ENCODE assay signal across 9 cellular contexts in genomic region chr12:26704684-26705475, GRCh38.
A peak's percentile ranks its signal among the peaks of the same experiment; 100 is the strongest.
DNase-seq lines count a peak whose midpoint lies in the region; ATAC-seq and TF ChIP-seq lines count a peak whose summit lies in the region.
"Had no signal": no experiment of that assay in that cellular context is flagged by ENCODE, and none has a peak within 500 bp of the region (broad histone marks: within the 10 kb centered on the region; RNA-seq: fewer than 3 reads in every experiment).

No MANE protein-coding gene starts in this region.

- H3K9me3 Mint-ChIP-seq in CD4-positive, alpha-beta T cell: no peaks in the 10 kb centered on the region

- H3K27me3 ChIP-seq in right atrium auricular region (no peaks in the 10 kb centered on the region), left lung (no peaks in the 10 kb centered on the region)
- H3K27me3 ChIP-seq in CD4-positive, alpha-beta T cell (ENCODE audit: control insufficient read depth, insufficient read depth, low read length): no peaks in the 10 kb centered on the region

- no peaks in the 10 kb centered on the region for H3K4me1 Mint-ChIP-seq in CD4-positive, alpha-beta T cell (ENCODE audit: low read depth)
- H3K4me1 Mint-ChIP-seq: activated naive CD8-positive, alpha-beta T cell treated with anti-CD3 and anti-CD28 coated beads for 36 hours had no signal

- H3K4me3 Mint-ChIP-seq in CD4-positive, alpha-beta T cell: no peak overlapping the region
- H3K4me3 Mint-ChIP-seq: activated naive CD8-positive, alpha-beta T cell treated with anti-CD3 and anti-CD28 coated beads for 36 hours had no signal

- intact Hi-C loops in Right ventricle myocardium inferior (cut with DNase I) (no loop called here), left lung (cut with DNase I) (no loop called here)
- intact Hi-C loops in CD4-positive, alpha-beta T cell (cut with DNase I, micrococcal nuclease): no loop called here

- no peak overlapping the region for H3K27ac Mint-ChIP-seq in CD4-positive, alpha-beta T cell
- H3K27ac Mint-ChIP-seq: activated naive CD8-positive, alpha-beta T cell treated with anti-CD3 and anti-CD28 coated beads for 36 hours had no signal

- DNase-seq in Right ventricle myocardium inferior (ENCODE audit: missing footprints) (no peak), right atrium auricular region (ENCODE audit: low spot score) (no peak), amniotic epithelial cell (ENCODE audit: low read depth) (peak; percentile 55), left lung (peak in 1 of 2 donors; percentile 44), activated gamma-delta T cell treated with Interleukin-2 at 50 U/mL for 16 hours (no peak)
- DNase-seq in activated CD4-positive, alpha-beta T cell treated with anti-CD3 and anti-CD28 coated beads for 4 hours: no peak
- no peak for DNase-seq in CD4-positive, alpha-beta T cell
- no peak for DNase-seq in activated effector memory CD4-positive, alpha-beta T cell treated with anti-CD3 and anti-CD28 coated beads, Interleukin-2, amount 50 U/mL, for 16 hours
- DNase-seq: activated naive CD8-positive, alpha-beta T cell treated with anti-CD3 and anti-CD28 coated beads for 36 hours had no signal

- no peaks in the 10 kb centered on the region for H3K27me3 Mint-ChIP-seq in CD4-positive, alpha-beta T cell
- H3K27me3 Mint-ChIP-seq: activated naive CD8-positive, alpha-beta T cell treated with anti-CD3 and anti-CD28 coated beads for 36 hours had no signal

- CTCF ChIA-PET in CD4-positive, alpha-beta T cell (lab: Charles Lee): no interaction called here

- no peaks in the 10 kb centered on the region for H3K36me3 ChIP-seq in right atrium auricular region
- peaks cover 0 to 8% of the 10 kb centered on the region in 2 donors for H3K36me3 ChIP-seq in left lung

- H3K9me3 ChIP-seq in right atrium auricular region (no peaks in the 10 kb centered on the region), left lung (no peaks in the 10 kb centered on the region)
- no peaks in the 10 kb centered on the region for H3K9me3 ChIP-seq in CD4-positive, alpha-beta T cell (ENCODE audit: control insufficient read depth, low read length)

- ATAC-seq in Right ventricle myocardium inferior (peak; percentile 60), left lung (peak; percentile 58)
- no peak for ATAC-seq in CD4-positive, alpha-beta T cell (ENCODE audit: poor library complexity)

- TF ChIP-seq CTCF in right atrium auricular region (IDR thresholded peaks at IDR 0.05) (no peak), left lung (IDR thresholded peaks at IDR 0.05) (no peak)
- TF ChIP-seq CTCF in CD4-positive, alpha-beta T cell (IDR thresholded peaks at IDR 0.05): no peak

- POLR2A ChIA-PET in CD4-positive, alpha-beta T cell (lab: Charles Lee): no interaction called here

- H3K27ac ChIP-seq in right atrium auricular region: no peak overlapping the region
- peak overlapping the region in 1 of 2 donors; percentile 10 for H3K27ac ChIP-seq in left lung
- H3K27ac ChIP-seq in CD4-positive, alpha-beta T cell (ENCODE audit: low read depth, low read length): no peak overlapping the region

- peaks cover 15% of the 10 kb centered on the region for H3K36me3 Mint-ChIP-seq in CD4-positive, alpha-beta T cell (ENCODE audit: low read depth)

- H3K4me1 ChIP-seq in right atrium auricular region: peaks cover 0 to 19% of the 10 kb centered on the region in 2 donors
- H3K4me1 ChIP-seq in left lung: peaks cover 0 to 22% of the 10 kb centered on the region in 2 donors

- H3K4me3 ChIP-seq in right atrium auricular region: no peak overlapping the region
- H3K4me3 ChIP-seq in left lung: no peak overlapping the region
